In genomic region chr10:69327463-69328345, GRCh38 we compare ENCODE assay signal across 9 cellular contexts. TPM values are rescaled to one million over a fixed set of nuclear protein-coding genes. Genes with fewer than 3 reads are reported as not detected.
DNase-seq lines count a peak whose midpoint lies in the region; ATAC-seq, FAIRE-seq and TF ChIP-seq lines count a peak whose summit lies in the region.
"Had no signal": no experiment of that assay in that cellular context is flagged by ENCODE, and none has a peak within 500 bp of the region (broad histone marks: within the 10 kb centered on the region; RNA-seq: fewer than 3 reads in every experiment).

No MANE protein-coding gene starts in this region.

- H3K9me3 ChIP-seq in H1 (ENCODE audit: insufficient read depth in 2 of 2, low read depth in 1 of 2, low read length in 1 of 2) (no peaks in the 10 kb centered on the region), subcutaneous abdominal adipose tissue (ENCODE audit: control insufficient read depth in 5 of 5, low read length in 5 of 5) (no peaks in the 10 kb centered on the region), neuronal stem cell (replicated peaks in 1 of 2; ENCODE audit: control insufficient read depth in 2 of 2, insufficient read depth in 1 of 2, low read depth in 1 of 2, low read length in 2 of 2) (no peaks in the 10 kb centered on the region)

- H3K27ac ChIP-seq in C4-2B (peak overlapping the region; percentile 75), H1 (ENCODE audit: low read depth, low read length) (peak overlapping the region; percentile 60; the same call in 1 of the 2 replicates), subcutaneous abdominal adipose tissue (ENCODE audit: low read depth, low read length) (peak overlapping the region; percentile 88), neuronal stem cell (replicated peaks; ENCODE audit: low read length) (no peak overlapping the region)

- TF ChIP-seq CTCF in C4-2B (conservative IDR thresholded peaks at IDR 0.05) (no peak), H1 (IDR thresholded peaks at IDR 0.05; ENCODE audit: control extremely low read depth in 1 of 3, insufficient read depth in 1 of 3, low read depth in 1 of 3, low read length in 3 of 3) (no peak), mesothelial cell of epicardium (IDR thresholded peaks at IDR 0.05; ENCODE audit: unreplicated experiment) (no peak)

- no peak for FAIRE-seq in H1 (lab: Jason Lieb, UNC)

- peak overlapping the region; percentile 5 for H3K56ac ChIP-seq in H1 (replicated peaks; ENCODE audit: insufficient read length, low read depth, low read length)

- DNase-seq in activated CD4-positive, alpha-beta T cell treated with anti-CD3 and anti-CD28 coated beads for 4 hours: peak; percentile 47 to 52
- DNase-seq in H1 (ENCODE audit: low read depth in 1 of 2, low spot score in 2 of 2) (no peak), mesothelial cell of epicardium (ENCODE audit: low spot score in 2 of 2, unreplicated experiment in 2 of 2) (no peak), neuronal stem cell (ENCODE audit: low spot score) (no peak)

- H2BK120ac ChIP-seq in H1 (replicated peaks; ENCODE audit: low read depth, low read length) (peak overlapping the region; percentile 63), neuronal stem cell (ENCODE audit: low read depth, low read length) (no peak overlapping the region)

- H3K23ac ChIP-seq in H1 (ENCODE audit: insufficient read length): peak overlapping the region; percentile 19
- no peak overlapping the region for H3K23ac ChIP-seq in neuronal stem cell (ENCODE audit: low read depth, low read length, poor library complexity)

- TF ChIP-seq RAD21 in H1 (IDR thresholded peaks at IDR 0.05 in 1 of 2, conservative IDR thresholded peaks at IDR 0.05 in 1 of 2; ENCODE audit: low read depth in 2 of 2, low read length in 2 of 2): no peak

- peak overlapping the region; percentile 76 for H4K5ac ChIP-seq in H1 (ENCODE audit: insufficient read length, low read depth, low read length)

- no peaks in the 10 kb centered on the region for H3K9me3 Mint-ChIP-seq in mesothelial cell of epicardium

- POLR2A ChIA-PET in H1 (lab: Charles Lee; ENCODE audit: partially characterized antibody): interaction anchor here (1.2 to 2.7 kb wide), 4 partner anchors 9 to 24 kb away, joined by 3 to 16 read pairs (median 8); no protein-coding TSS in a partner anchor

- H3K18ac ChIP-seq in H1 (ENCODE audit: extremely low read depth, low read length) (peak overlapping the region; percentile 100), neuronal stem cell (ENCODE audit: low read length) (no peak overlapping the region)

- H3K9ac ChIP-seq in H1 (replicated peaks in 1 of 4; ENCODE audit: extremely low read depth in 1 of 4, low read depth in 3 of 4, low read length in 3 of 4) (peak overlapping the region in 2 of 4 experiments; percentile 21 to 24; a peak in 2 of 7 replicates), subcutaneous abdominal adipose tissue (ENCODE audit: low read length in 5 of 5) (peak overlapping the region; percentile 3 to 57 (median 48)), neuronal stem cell (ENCODE audit: low read depth, low read length, poor library complexity) (no peak overlapping the region)

- H2BK12ac ChIP-seq in H1 (ENCODE audit: low read depth, low read length) (peak overlapping the region; percentile 98), neuronal stem cell (ENCODE audit: low read length) (no peak overlapping the region)

- peaks cover 21 to 47% (median 45%) of the 10 kb centered on the region in 4 experiments for H3K4me1 ChIP-seq in H1 (replicated peaks in 1 of 4; ENCODE audit: control insufficient read depth in 3 of 4, insufficient read depth in 4 of 4, low read length in 3 of 4)
- peaks cover 0 to 35% (median 27%) of the 10 kb centered on the region in 5 donors for H3K4me1 ChIP-seq in subcutaneous abdominal adipose tissue (ENCODE audit: control insufficient read depth in 5 of 5, insufficient read depth in 5 of 5, low read length in 5 of 5)
- peaks cover 6 to 15% of the 10 kb centered on the region in 2 donors for H3K4me1 ChIP-seq in neuronal stem cell (ENCODE audit: control insufficient read depth in 2 of 2, insufficient read depth in 1 of 2, low read depth in 1 of 2, low read length in 2 of 2)

- no peak overlapping the region for H3K4me3 ChIP-seq in H1 (ENCODE audit: extremely low read depth in 1 of 4, insufficient read depth in 2 of 4, low read depth in 3 of 4, low read length in 4 of 4)
- peak overlapping the region; percentile 34 to 67 (median 56) for H3K4me3 ChIP-seq in subcutaneous abdominal adipose tissue (ENCODE audit: low read depth in 1 of 5, low read length in 5 of 5)
- no peak overlapping the region for H3K4me3 ChIP-seq in neuronal stem cell (ENCODE audit: low read length in 2 of 2)

- H2AK5ac ChIP-seq in H1 (ENCODE audit: low read depth, low read length) (peak overlapping the region; percentile 97), neuronal stem cell (ENCODE audit: low read depth, low read length) (no peak overlapping the region)

- H2BK5ac ChIP-seq in H1 (ENCODE audit: low read depth, low read length) (peak overlapping the region; percentile 96), neuronal stem cell (ENCODE audit: low read length) (no peak overlapping the region)

- H2AFZ ChIP-seq in H1 (ENCODE audit: low read length) (no peak overlapping the region), neuronal stem cell (ENCODE audit: low read length) (no peak overlapping the region)

- WGBS in H1 (ENCODE audit: extremely low coverage in 1 of 2, insufficient coverage in 1 of 2, insufficient read length in 1 of 2, insufficient replicate concordance in 2 of 2, low coverage in 1 of 2, low lambda C conversion rate in 2 of 2, missing lambda C conversion rate in 1 of 2), 2 experiments: 76% methylated on average over 23 of the region's 23 CpGs; no CpG with 5 or more reads in 1 of the 2 experiments
- no CpG with 5 or more reads among the region's 23 CpGs for WGBS in neuronal stem cell (ENCODE audit: extremely low coverage in 2 of 2, insufficient read length in 2 of 2, insufficient replicate concordance in 1 of 2), 2 donors

- H3K36me3 ChIP-seq in H1 (ENCODE audit: control insufficient read depth in 2 of 4, insufficient read depth in 4 of 4, low read length in 3 of 4) (peaks cover 0 to 4% (median 0%) of the 10 kb centered on the region in 4 experiments; a peak in 1 of 8 replicates), subcutaneous abdominal adipose tissue (ENCODE audit: control insufficient read depth in 5 of 5, insufficient read depth in 5 of 5, low read length in 5 of 5) (peaks cover 0 to 3% (median 0%) of the 10 kb centered on the region in 5 donors), neuronal stem cell (replicated peaks in 1 of 2; ENCODE audit: control insufficient read depth in 2 of 2, insufficient read depth in 2 of 2, low read length in 2 of 2) (no peaks in the 10 kb centered on the region)

- H4K8ac ChIP-seq in H1 (ENCODE audit: extremely low read depth, insufficient read depth, low read length) (0 out of 2 replicates have a peak overlapping the region, but pooled peaks have one; percentile 72), neuronal stem cell (ENCODE audit: low read depth, low read length) (no peak overlapping the region)

- H3K14ac ChIP-seq in H1 (ENCODE audit: insufficient read length): peak overlapping the region; percentile 52
- H3K14ac ChIP-seq in neuronal stem cell (ENCODE audit: low read length): no peak overlapping the region

- H3K4ac ChIP-seq in H1 (replicated peaks; ENCODE audit: insufficient read length, low read depth, low read length): peak overlapping the region; percentile 37
- H3K4ac ChIP-seq in neuronal stem cell (ENCODE audit: low read length): no peak overlapping the region

- H3K79me1 ChIP-seq in H1 (ENCODE audit: low read depth, low read length) (peaks cover 4% of the 10 kb centered on the region; the same call in 1 of the 2 replicates), neuronal stem cell (ENCODE audit: low read depth, low read length) (peaks cover 3% of the 10 kb centered on the region)

- H4K91ac ChIP-seq in H1 (replicated peaks; ENCODE audit: insufficient read length, low read length) (peak overlapping the region; percentile 98), neuronal stem cell (ENCODE audit: low read depth, low read length, poor library complexity) (no peak overlapping the region)

- no peak overlapping the region for H3K4me3 Mint-ChIP-seq in mesothelial cell of epicardium

- peak overlapping the region in 1 of 2 experiments; percentile 50; a peak in 3 of 4 replicates for H3K4me2 ChIP-seq in H1 (ENCODE audit: insufficient read depth in 1 of 2, low read depth in 2 of 2, low read length in 2 of 2)
- H3K4me2 ChIP-seq in neuronal stem cell (ENCODE audit: insufficient read depth, low read length, poor library complexity, severe bottlenecking): no peak overlapping the region

- ATAC-seq in GM19397 (IDR thresholded peaks at IDR 0.05; ENCODE audit: unreplicated experiment): peak; percentile 66
- ATAC-seq in HG03571 (IDR thresholded peaks at IDR 0.05; ENCODE audit: unreplicated experiment): peak; percentile 78
- ATAC-seq: HCT116 had no signal

- TF ChIP-seq POLR2A in H1 (IDR thresholded peaks at IDR 0.05; ENCODE audit: control extremely low read depth in 1 of 2, low read depth in 2 of 2, low read length in 2 of 2): no peak

- peak overlapping the region; percentile 74 for H3K27ac Mint-ChIP-seq in mesothelial cell of epicardium

- peaks cover 47% of the 10 kb centered on the region for H3K4me1 Mint-ChIP-seq in mesothelial cell of epicardium

- no peaks in the 10 kb centered on the region for H3K36me3 Mint-ChIP-seq in mesothelial cell of epicardium

- no peaks in the 10 kb centered on the region for H3K27me3 Mint-ChIP-seq in mesothelial cell of epicardium (ENCODE audit: low read depth)

- peak overlapping the region; percentile 83 for H2BK20ac ChIP-seq in H1 (ENCODE audit: low read length)

- H2BK15ac ChIP-seq in H1 (ENCODE audit: low read length) (no peak overlapping the region), neuronal stem cell (ENCODE audit: low read length) (no peak overlapping the region)

- H3K27me3 ChIP-seq in H1 (replicated peaks in 1 of 4; ENCODE audit: control insufficient read depth in 3 of 4, extremely low read depth in 1 of 4, insufficient read depth in 3 of 4, low read length in 3 of 4): no peaks in the 10 kb centered on the region
- no peaks in the 10 kb centered on the region for H3K27me3 ChIP-seq in subcutaneous abdominal adipose tissue (ENCODE audit: control insufficient read depth in 5 of 5, insufficient read depth in 4 of 5, low read length in 5 of 5)
- no peaks in the 10 kb centered on the region for H3K27me3 ChIP-seq in neuronal stem cell (ENCODE audit: control insufficient read depth in 3 of 3, insufficient read depth in 3 of 3, low read depth in 1 of 3, low read length in 3 of 3)

- CTCF ChIA-PET in H1 (lab: Charles Lee; ENCODE audit: partially characterized antibody): interaction anchor here (0.6 to 2.3 kb wide), 12 partner anchors 9 to 95 kb away, joined by 3 to 11 read pairs (median 5); no protein-coding TSS in a partner anchor

- H3K79me2 ChIP-seq in H1 (ENCODE audit: control insufficient read depth in 1 of 2, insufficient read depth in 2 of 2, low read length in 2 of 2): peaks cover 37 to 87% of the 10 kb centered on the region in 2 experiments

- no peak for TF ChIP-seq EP300 in H1 (IDR thresholded peaks at IDR 0.05; ENCODE audit: borderline replicate concordance in 1 of 2, low read depth in 2 of 2, low read length in 2 of 2)

- H3K23me2 ChIP-seq in H1 (ENCODE audit: low read depth, low read length): no peaks in the 10 kb centered on the region

- no peaks in the 10 kb centered on the region for H4K20me1 ChIP-seq in H1 (replicated peaks in 1 of 2; ENCODE audit: control insufficient read depth in 1 of 2, insufficient read depth in 2 of 2, low read length in 2 of 2)

RNA-seq across cellular contexts. Expression of gene HK1, which starts 49.4 kb away (rescaled TPM):
- total RNA-seq in H1 (2021; fragmentation: NEBNext Ultra II Directional; extraction: Animal tissue kit (Norgen Biotek cat#: 25700)): 237 and 247 TPM in 2 replicates
- 55.8 and 91.2 TPM in 2 replicates for polyA plus RNA-seq in H1 (2011; rRNA removed)
- polyA plus RNA-seq in H1 (2011; cell fraction: cytosol; rRNA removed): 99.9 TPM
- polyA plus RNA-seq in H1 (2011; cell fraction: nucleus; rRNA removed): 110 TPM
- 178 to 213 TPM (median 203 TPM) in 4 replicates for polyA plus RNA-seq in H1 (2012, experiment 1 of 2)
- 65.2 TPM for polyA plus RNA-seq in H1 (2012, experiment 2 of 2)
- 115 TPM for polyA plus RNA-seq in H1 (2013, experiment 1 of 2)
- 110 TPM for polyA plus RNA-seq in H1 (2013, experiment 2 of 2)
- 135 and 144 TPM in 2 replicates for polyA minus RNA-seq in H1 (2011; rRNA and poly(A)+ RNA removed)
- 76.1 TPM for polyA minus RNA-seq in H1 (2011; cell fraction: cytosol; rRNA and poly(A)+ RNA removed)
- polyA minus RNA-seq in H1 (2011; cell fraction: nucleus; rRNA and poly(A)+ RNA removed): 44.9 TPM
- total RNA-seq in mesothelial cell of epicardium: 61.8 to 68.7 TPM (median 65.6 TPM) in 3 replicates
- polyA plus RNA-seq in neuronal stem cell (2013, experiment 1 of 2): 26.2 TPM
- polyA plus RNA-seq in neuronal stem cell (2013, experiment 2 of 2): 26.0 TPM

Comparison
In these comparisons a context has a peak if more than half of its experiments do, and no peak if none do; other contexts are left out.
1. DNase-seq: peak in activated CD4-positive, alpha-beta T cell treated with anti-CD3 and anti-CD28 coated beads for 4 hours (2 of 2); none in H1 (0 of 2), mesothelial cell of epicardium (0 of 2) and neuronal stem cell (single experiment).
2. H3K4me3 ChIP-seq: peak in subcutaneous abdominal adipose tissue (5 of 5); none in H1 (0 of 4) and neuronal stem cell (0 of 2).